ENCODE assay signal across 32 cellular contexts in the genomic region with DNA sequence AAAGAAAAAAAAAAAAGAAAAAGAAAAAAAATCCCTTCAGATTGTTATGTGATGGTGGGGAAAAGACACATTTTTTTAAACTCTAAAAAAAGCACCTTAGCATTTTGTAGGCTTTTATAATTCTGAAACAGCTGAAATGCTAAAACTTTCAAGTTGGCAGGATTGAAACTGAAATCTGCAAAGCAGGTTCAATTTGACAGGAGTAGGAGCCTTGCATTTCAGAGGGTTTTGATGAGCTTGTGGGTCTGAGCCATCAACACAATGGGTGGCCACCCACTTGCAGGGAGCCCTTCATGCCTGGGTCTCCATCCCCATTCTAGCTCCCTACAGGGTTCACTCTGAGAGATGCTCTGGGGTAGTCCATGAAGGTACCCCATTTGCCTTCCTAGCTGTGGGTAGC. TPM values are rescaled to one million over a fixed set of nuclear protein-coding genes. Genes with fewer than 3 reads are reported as not detected.
"Had no signal": no experiment of that assay in that cellular context is flagged by ENCODE, and none has a peak within 500 bp of the region (broad histone marks: within the 10 kb centered on the region; RNA-seq: fewer than 3 reads in every experiment).

No MANE protein-coding gene starts in this region.

- H3K27ac ChIP-seq: left ventricle myocardium inferior, ovary, right atrium auricular region, right lobe of liver, suprapubic skin, thoracic aorta, tibial artery, uterus had no signal

- H3K4me1 ChIP-seq: left ventricle myocardium inferior, right atrium auricular region, right lobe of liver, suprapubic skin, tibial artery, uterus had no signal

- H3K36me3 ChIP-seq: left ventricle myocardium inferior, ovary, right atrium auricular region, right lobe of liver, suprapubic skin, thoracic aorta, tibial artery, uterus had no signal

- H3K4me2 ChIP-seq: smooth muscle cell had no signal

- DNase-seq: immature natural killer cell; islet precursor cell; left ventricle myocardium inferior; mesendoderm; mucosa of descending colon; naive thymus-derived CD4-positive, alpha-beta T cell; ovary; right lobe of liver; stimulated activated CD4-positive, alpha-beta T cell treated with anti-CD3 and anti-CD28 coated beads, Interleukin-1b, Interleukin-23, amount 100 ng/mL, for 48 hours; stimulated activated CD4-positive, alpha-beta T cell treated with anti-CD3 and anti-CD28 coated beads, Interleukin-2, amount 100 ng/mL, for 48 hours; stimulated activated CD4-positive, alpha-beta T cell treated with anti-CD3 and anti-CD28 coated beads, Interleukin-4, amount 100 ng/mL, for 4 hours; stimulated activated CD8-positive, alpha-beta memory T cell treated with anti-CD3 and anti-CD28 coated beads, Interleukin-4, amount 100 ng/mL, for 48 hours; stimulated activated naive CD4-positive, alpha-beta T cell treated with Interleukin-2 at 50 U/mL for 16 hours; stimulated activated naive CD8-positive, alpha-beta T cell treated with anti-CD3 and anti-CD28 coated beads, Interleukin-15, amount 100 ng/mL, for 72 hours; tibial artery; uterus had no signal

- H3K27me3 ChIP-seq: ovary, right atrium auricular region, right lobe of liver, uterus had no signal

- H3K4me3 ChIP-seq: left ventricle myocardium inferior, lung, mucosa of descending colon, ovary, right atrium auricular region, right lobe of liver, smooth muscle cell, suprapubic skin, thoracic aorta, tibial artery, uterus had no signal

- H3K9me3 ChIP-seq: mucosa of descending colon, ovary, right atrium auricular region, right lobe of liver, suprapubic skin, thoracic aorta, uterus had no signal

RNA-seq across cellular contexts. Expression of gene CACNG3, which starts 33.2 kb away (rescaled TPM):
- total RNA-seq: kidney epithelial cell; left ventricle myocardium inferior; lower leg skin; lung; mesothelial cell of epicardium; mucosa of descending colon; myocyte; naive thymus-derived CD4-positive, alpha-beta T cell; natural killer cell treated with Interleukin-12 subunit alpha and Interleukin-12 subunit beta and Interleukin-15 and Interleukin-18, amount 100 ng/mL, for 72 hours; omental fat pad; ovary; progenitor cell of endocrine pancreas; pulmonary artery endothelial cell; renal cortical epithelial cell; right atrium auricular region; right lobe of liver; skeletal muscle tissue; smooth muscle cell; suprapubic skin; thoracic aorta; ureter; uterus had no signal
